In the genomic region with DNA sequence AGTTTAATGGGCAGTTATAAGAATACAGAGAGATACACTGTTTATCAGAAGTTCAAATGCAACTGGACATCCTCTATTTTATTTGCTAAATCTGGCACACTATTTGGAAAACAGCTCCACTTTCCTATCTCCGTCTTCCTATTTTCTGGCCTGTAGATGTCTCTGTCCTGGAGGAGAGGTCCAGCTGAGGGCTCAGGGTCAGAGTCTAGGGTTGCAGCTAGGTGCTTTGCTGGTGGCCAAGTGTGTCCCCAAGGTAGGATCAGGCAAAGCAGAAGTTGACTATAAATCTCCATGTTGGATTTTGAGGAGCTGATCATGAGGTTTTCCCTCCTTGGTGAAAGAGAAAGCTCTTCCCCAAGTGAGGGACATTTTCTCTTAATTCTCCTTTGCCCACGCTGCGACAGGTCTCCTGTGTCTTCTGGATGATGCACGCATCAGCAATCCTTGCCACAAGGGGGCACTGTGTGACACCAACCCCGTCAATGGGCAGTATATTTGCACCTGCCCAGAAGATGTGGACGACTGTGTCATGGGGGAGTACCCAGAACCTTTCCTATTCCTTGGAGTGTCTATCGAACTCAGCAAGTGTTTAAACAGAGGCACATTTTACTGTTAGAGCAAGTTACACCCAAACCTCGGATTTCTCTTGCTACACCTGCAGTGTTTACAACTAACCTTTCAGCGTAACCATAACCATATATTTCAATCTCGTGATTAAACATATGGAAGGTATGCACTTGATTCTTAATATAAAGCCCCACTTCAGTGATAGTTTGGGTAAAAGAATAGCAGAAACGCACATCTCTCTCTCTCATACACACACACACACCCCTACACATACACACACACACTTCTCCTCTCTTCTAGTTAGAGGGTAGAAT, we compare ENCODE assay signal across 8 cellular contexts. TPM values are rescaled to one million over a fixed set of nuclear protein-coding genes. Genes with fewer than 3 reads are reported as not detected.
DNase-seq lines count a peak whose midpoint lies in the region; ATAC-seq and TF ChIP-seq lines count a peak whose summit lies in the region.

No MANE protein-coding gene starts in this region.

- H3K4me1 ChIP-seq in CD8-positive, alpha-beta memory T cell (ENCODE audit: insufficient read depth, low read length), result no peaks in the 10 kb centered on the region
- H3K4me1 ChIP-seq in HCT116 (ENCODE audit: control insufficient read depth in 1 of 2, insufficient read depth in 2 of 2, low read length in 2 of 2), result no peaks in the 10 kb centered on the region; a peak in 1 of 4 replicates
- no peaks in the 10 kb centered on the region for H3K4me1 ChIP-seq in SJCRH30
- no peaks in the 10 kb centered on the region for H3K4me1 ChIP-seq in left ventricle myocardium inferior

- CTCF ChIA-PET in CD8-positive, alpha-beta memory T cell (lab: Charles Lee), result interaction anchor here (1.1 to 1.6 kb wide), 2 partner anchors 8 to 15 kb away, joined by 4 to 6 read pairs; no protein-coding TSS in a partner anchor
- CTCF ChIA-PET in HCT116 (lab: Charles Lee), result interaction anchor here (0.7 to 1.2 kb wide), 8 partner anchors 12 to 77 kb away, joined by 3 to 7 read pairs (median 4); no protein-coding TSS in a partner anchor
- CTCF ChIA-PET in activated naive CD4-positive, alpha-beta T cell treated with anti-CD3 and anti-CD28 coated beads for 36 hours (lab: Charles Lee), result interaction anchor here (0.6 to 2.4 kb wide), 17 partner anchors 11 to 291 kb away, joined by 3 to 16 read pairs (median 3); partner anchors contain the start of gene PHGDH

- H3K36me3 ChIP-seq in CD8-positive, alpha-beta memory T cell (ENCODE audit: insufficient read depth, low read length), result no peaks in the 10 kb centered on the region
- H3K36me3 ChIP-seq in HCT116 (ENCODE audit: control insufficient read depth in 1 of 2, insufficient read depth in 2 of 2, low read length in 2 of 2) (no peaks in the 10 kb centered on the region), SJCRH30 (no peaks in the 10 kb centered on the region), left ventricle myocardium inferior (no peaks in the 10 kb centered on the region)

- H3K36me3 Mint-ChIP-seq in CD8-positive, alpha-beta memory T cell, result peaks cover 0 to 18% (median 0%) of the 10 kb centered on the region in 3 donors
- peaks cover 5% of the 10 kb centered on the region for H3K36me3 Mint-ChIP-seq in activated naive CD4-positive, alpha-beta T cell treated with anti-CD3 and anti-CD28 coated beads for 36 hours (ENCODE audit: low read depth)

- H3K4me2 ChIP-seq in HCT116 (ENCODE audit: low read length), result peak overlapping the region; percentile 27; the same call in 1 of the 2 replicates

- H4K20me1 ChIP-seq in HCT116 (ENCODE audit: insufficient read depth), result no peaks in the 10 kb centered on the region

- intact Hi-C loops in HCT116 (cut with micrococcal nuclease), result no loop called here
- intact Hi-C loops in activated naive CD4-positive, alpha-beta T cell treated with anti-CD3 and anti-CD28 coated beads for 36 hours (cut with micrococcal nuclease), result loop anchor here (10.0 kb wide), 1 partner anchor 259 kb away; no protein-coding TSS in a partner anchor
- intact Hi-C loops in left ventricle myocardium inferior (cut with micrococcal nuclease), result no loop called here

- H3K27ac ChIP-seq in CD8-positive, alpha-beta memory T cell (ENCODE audit: low read depth, low read length), result no peak overlapping the region
- H3K27ac ChIP-seq in HCT116 (ENCODE audit: low read depth, low read length) (no peak overlapping the region), SJCRH30 (no peak overlapping the region), left ventricle myocardium inferior (replicated peaks) (no peak overlapping the region)

- H3K27me3 ChIP-seq in CD8-positive, alpha-beta memory T cell (ENCODE audit: insufficient read depth, low read length, poor library complexity, severe bottlenecking), result no peaks in the 10 kb centered on the region
- H3K27me3 ChIP-seq in HCT116 (ENCODE audit: insufficient read depth, low read length), result peaks cover 6% of the 10 kb centered on the region
- H3K27me3 ChIP-seq in SJCRH30, result no peaks in the 10 kb centered on the region
- H3K27me3 ChIP-seq in left ventricle myocardium inferior (ENCODE audit: low read depth), result peaks cover 15% of the 10 kb centered on the region

- TF ChIP-seq CTCF in HCT116 (IDR thresholded peaks at IDR 0.05 in 2 of 3, conservative IDR thresholded peaks at IDR 0.05 in 1 of 3; ENCODE audit: borderline replicate concordance in 1 of 3, insufficient read depth in 1 of 3, low read depth in 2 of 3, low read length in 2 of 3) (peak; percentile 57 to 91 (median 87); a peak in 5 of 6 replicates), left ventricle myocardium inferior (IDR thresholded peaks at IDR 0.05; ENCODE audit: borderline replicate concordance) (peak; percentile 75)

- H3K4me1 Mint-ChIP-seq in CD8-positive, alpha-beta memory T cell, result no peaks in the 10 kb centered on the region
- H3K4me1 Mint-ChIP-seq in activated naive CD4-positive, alpha-beta T cell treated with anti-CD3 and anti-CD28 coated beads for 36 hours (ENCODE audit: low read depth), result no peaks in the 10 kb centered on the region

- BruUV-seq in HCT116 (replicated peaks; lab: Mats Ljungman, UMichigan), result no TSS peak

- H3K4me3 ChIP-seq in CD8-positive, alpha-beta memory T cell (ENCODE audit: low read length), result no peak overlapping the region
- H3K4me3 ChIP-seq in HCT116 (replicated peaks in 1 of 2; ENCODE audit: low read depth in 1 of 2, low read length in 2 of 2) (no peak overlapping the region), SJCRH30 (no peak overlapping the region), left ventricle myocardium inferior (no peak overlapping the region)

- no peaks in the 10 kb centered on the region for H3K9me2 ChIP-seq in HCT116 (ENCODE audit: insufficient read depth)

- H3K27me3 Mint-ChIP-seq in CD8-positive, alpha-beta memory T cell, result peaks cover 15 to 41% of the 10 kb centered on the region in 2 donors
- H3K27me3 Mint-ChIP-seq in activated naive CD4-positive, alpha-beta T cell treated with anti-CD3 and anti-CD28 coated beads for 36 hours (ENCODE audit: low read depth), result peaks cover 9% of the 10 kb centered on the region

- RAD21 ChIA-PET in HCT116 (lab: Charles Lee; ENCODE audit: low non-redundant PET in 1 of 2, low total read pairs in 2 of 2, uncharacterized antibody in 2 of 2, unreplicated experiment in 2 of 2), result interaction anchor here in 1 of 2 experiments (0.6 to 0.9 kb wide), 2 partner anchors 9 to 52 kb away, joined by 3 read pairs; no protein-coding TSS in a partner anchor

- POLR2A ChIA-PET in CD8-positive, alpha-beta memory T cell (lab: Charles Lee), result no interaction called here
- POLR2A ChIA-PET in HCT116 (lab: Charles Lee), result no interaction called here

- TF ChIP-seq POLR2A in HCT116 (IDR thresholded peaks at IDR 0.05; ENCODE audit: borderline replicate concordance, extremely low read depth, insufficient read depth, insufficient read length), result no peak

- H3K9ac ChIP-seq in HCT116 (ENCODE audit: low read length), result no peak overlapping the region

- ATAC-seq in HCT116, result peak; percentile 99
- ATAC-seq in HG03520 (IDR thresholded peaks at IDR 0.05; ENCODE audit: unreplicated experiment), result no peak
- ATAC-seq in GM21529 (IDR thresholded peaks at IDR 0.05; ENCODE audit: unreplicated experiment), result no peak

- no peaks in the 10 kb centered on the region for H3K9me3 ChIP-seq in CD8-positive, alpha-beta memory T cell (ENCODE audit: low read length)
- H3K9me3 ChIP-seq in HCT116 (ENCODE audit: control insufficient read depth in 1 of 2, insufficient read depth in 1 of 2, low read depth in 1 of 2, low read length in 2 of 2) (no peaks in the 10 kb centered on the region), SJCRH30 (replicated peaks) (no peaks in the 10 kb centered on the region; the same call in 1 of the 2 replicates), left ventricle myocardium inferior (replicated peaks) (peaks cover 14% of the 10 kb centered on the region)

- peak; percentile 67 for TF ChIP-seq RAD21 in HCT116 (IDR thresholded peaks at IDR 0.05; ENCODE audit: low read depth)

- H3K27ac Mint-ChIP-seq in CD8-positive, alpha-beta memory T cell, result no peak overlapping the region
- H3K27ac Mint-ChIP-seq in activated naive CD4-positive, alpha-beta T cell treated with anti-CD3 and anti-CD28 coated beads for 36 hours, result no peak overlapping the region

- peaks cover 3 to 14% (median 11%) of the 10 kb centered on the region in 5 donors for H3K9me3 Mint-ChIP-seq in CD8-positive, alpha-beta memory T cell
- H3K9me3 Mint-ChIP-seq in activated naive CD4-positive, alpha-beta T cell treated with anti-CD3 and anti-CD28 coated beads for 36 hours, result peaks cover 5% of the 10 kb centered on the region

- DNase-seq in CD8-positive, alpha-beta memory T cell, result peak; percentile 5 to 59 (median 33)
- DNase-seq in HCT116 (ENCODE audit: low read depth, low spot score) (peak; percentile 37), SJCRH30 (peak; percentile 63 to 82), left ventricle myocardium inferior (peak; percentile 37)
- peak; percentile 76 for DNase-seq in activated naive CD4-positive, alpha-beta T cell treated with anti-CD3 and anti-CD28 coated beads for 36 hours
- DNase-seq in stimulated activated CD4-positive, alpha-beta T cell treated with anti-CD3 and anti-CD28 coated beads, Interleukin-12 subunit alpha, Interleukin-12 subunit beta, amount 100 ng/mL, for 4 hours, result peak; percentile 49

- H3K4me3 Mint-ChIP-seq in CD8-positive, alpha-beta memory T cell, result no peak overlapping the region
- H3K4me3 Mint-ChIP-seq in activated naive CD4-positive, alpha-beta T cell treated with anti-CD3 and anti-CD28 coated beads for 36 hours, result no peak overlapping the region

- no peaks in the 10 kb centered on the region for H3K79me2 ChIP-seq in HCT116 (ENCODE audit: insufficient read depth, low read length)

- H2AFZ ChIP-seq in HCT116 (ENCODE audit: low read depth, low read length, poor library complexity, severe bottlenecking), result peak overlapping the region; percentile 20

TF ChIP-seq in HCT116, 20 proteins besides CTCF, POLR2A, EP300 and RAD21 (continues in another document):
- TF ChIP-seq SIN3A (IDR thresholded peaks at IDR 0.05; ENCODE audit: low read depth) (no peak), MAX (IDR thresholded peaks at IDR 0.05) (no peak), FOSL1 (IDR thresholded peaks at IDR 0.05; ENCODE audit: low read depth) (no peak)

RNA-seq across cellular contexts. Expression of gene ADAM30, which starts 10.2 kb away (rescaled TPM):
- total RNA-seq in CD8-positive, alpha-beta memory T cell, result not detected
- polyA plus RNA-seq in CD8-positive, alpha-beta memory T cell, result not detected
- total RNA-seq in HCT116 (2021; ENCODE audit: unreplicated experiment) (not detected), left ventricle myocardium inferior (not detected)
- not detected in 2 replicates for polyA plus RNA-seq in HCT116 (2012)
- total RNA-seq in SJCRH30 (2014; rRNA removed; shearing (Covaris generic)), result not detected in 2 replicates
- not detected for total RNA-seq in activated naive CD4-positive, alpha-beta T cell treated with anti-CD3 and anti-CD28 coated beads for 36 hours
